1 cellular context compared by ENCODE assay signal in the genomic region with DNA sequence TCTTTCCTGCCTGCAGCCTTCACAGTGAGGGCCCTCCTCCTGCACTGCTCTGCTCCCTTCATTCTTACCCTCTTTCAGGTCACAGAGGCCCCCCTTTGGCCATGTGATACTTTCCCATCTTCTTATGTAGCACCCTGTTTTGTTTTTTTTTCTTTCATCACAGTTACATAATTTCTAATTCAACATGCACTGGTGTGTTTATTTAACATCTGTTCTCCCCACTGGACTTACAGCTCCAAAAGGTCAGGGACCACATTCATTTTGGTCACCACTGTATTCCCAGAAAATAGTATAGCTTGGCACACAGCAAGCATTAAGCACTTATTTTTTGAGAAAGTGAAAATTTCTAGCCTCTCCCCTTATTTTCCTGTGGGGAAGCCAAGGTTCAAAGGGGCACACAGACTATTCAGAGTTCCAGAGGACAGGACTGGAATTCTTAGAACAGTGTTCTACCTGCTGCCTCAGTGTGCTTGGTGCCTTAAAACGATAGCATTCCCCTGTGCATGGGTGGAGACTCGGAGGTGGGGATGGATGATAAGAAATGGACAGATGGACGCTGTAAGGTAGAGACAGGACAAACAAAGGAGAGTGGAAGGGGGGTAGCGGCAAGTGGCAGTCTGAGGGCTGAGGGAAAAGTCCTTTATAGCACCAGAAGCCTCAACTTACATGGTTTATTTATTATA.
TF ChIP-seq lines count a peak whose summit lies in the region.

No MANE protein-coding gene starts in this region.

TF ChIP-seq in HepG2, 621 proteins besides CTCF, POLR2A, EP300 and RAD21 (continued from another document and continues in another):
- TF ChIP-seq, protein P1, sequence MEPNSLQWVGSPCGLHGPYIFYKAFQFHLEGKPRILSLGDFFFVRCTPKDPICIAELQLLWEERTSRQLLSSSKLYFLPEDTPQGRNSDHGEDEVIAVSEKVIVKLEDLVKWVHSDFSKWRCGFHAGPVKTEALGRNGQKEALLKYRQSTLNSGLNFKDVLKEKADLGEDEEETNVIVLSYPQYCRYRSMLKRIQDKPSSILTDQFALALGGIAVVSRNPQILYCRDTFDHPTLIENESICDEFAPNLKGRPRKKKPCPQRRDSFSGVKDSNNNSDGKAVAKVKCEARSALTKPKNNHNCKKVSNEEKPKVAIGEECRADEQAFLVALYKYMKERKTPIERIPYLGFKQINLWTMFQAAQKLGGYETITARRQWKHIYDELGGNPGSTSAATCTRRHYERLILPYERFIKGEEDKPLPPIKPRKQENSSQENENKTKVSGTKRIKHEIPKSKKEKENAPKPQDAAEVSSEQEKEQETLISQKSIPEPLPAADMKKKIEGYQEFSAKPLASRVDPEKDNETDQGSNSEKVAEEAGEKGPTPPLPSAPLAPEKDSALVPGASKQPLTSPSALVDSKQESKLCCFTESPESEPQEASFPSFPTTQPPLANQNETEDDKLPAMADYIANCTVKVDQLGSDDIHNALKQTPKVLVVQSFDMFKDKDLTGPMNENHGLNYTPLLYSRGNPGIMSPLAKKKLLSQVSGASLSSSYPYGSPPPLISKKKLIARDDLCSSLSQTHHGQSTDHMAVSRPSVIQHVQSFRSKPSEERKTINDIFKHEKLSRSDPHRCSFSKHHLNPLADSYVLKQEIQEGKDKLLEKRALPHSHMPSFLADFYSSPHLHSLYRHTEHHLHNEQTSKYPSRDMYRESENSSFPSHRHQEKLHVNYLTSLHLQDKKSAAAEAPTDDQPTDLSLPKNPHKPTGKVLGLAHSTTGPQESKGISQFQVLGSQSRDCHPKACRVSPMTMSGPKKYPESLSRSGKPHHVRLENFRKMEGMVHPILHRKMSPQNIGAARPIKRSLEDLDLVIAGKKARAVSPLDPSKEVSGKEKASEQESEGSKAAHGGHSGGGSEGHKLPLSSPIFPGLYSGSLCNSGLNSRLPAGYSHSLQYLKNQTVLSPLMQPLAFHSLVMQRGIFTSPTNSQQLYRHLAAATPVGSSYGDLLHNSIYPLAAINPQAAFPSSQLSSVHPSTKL (CRISPR knock-in tag; IDR thresholded peaks at IDR 0.05) = peak; percentile 65; the same call in 1 of the 2 replicates
- TF ChIP-seq HNF4A (CRISPR knock-in tag; IDR thresholded peaks at IDR 0.05) (peak; percentile 76), MYC (CRISPR knock-in tag; IDR thresholded peaks at IDR 0.05; ENCODE audit: borderline replicate concordance) (no peak), ZNF264 (CRISPR knock-in tag; IDR thresholded peaks at IDR 0.05) (peak; percentile 60; the same call in 1 of the 2 replicates), RXRA (CRISPR knock-in tag; IDR thresholded peaks at IDR 0.05) (no peak), FOXA3 (CRISPR knock-in tag; IDR thresholded peaks at IDR 0.05) (peak; percentile 73), ZFAT (CRISPR knock-in tag; conservative IDR thresholded peaks at IDR 0.05) (no peak), FOXJ3 (CRISPR knock-in tag; IDR thresholded peaks at IDR 0.05; ENCODE audit: borderline replicate concordance) (peak; percentile 60; the same call in 1 of the 2 replicates), ZFX (CRISPR knock-in tag; IDR thresholded peaks at IDR 0.05; ENCODE audit: low read depth) (no peak), KDM6A (CRISPR knock-in tag; IDR thresholded peaks at IDR 0.05; ENCODE audit: low read depth) (peak; percentile 20; the same call in 1 of the 2 replicates), ELF3 (CRISPR knock-in tag; IDR thresholded peaks at IDR 0.05) (peak; percentile 54; the same call in 1 of the 2 replicates), MBNL3 (CRISPR knock-in tag; conservative IDR thresholded peaks at IDR 0.05) (no peak), ATRX (CRISPR knock-in tag; IDR thresholded peaks at IDR 0.05; ENCODE audit: borderline replicate concordance) (no peak), PHF21A (CRISPR knock-in tag; IDR thresholded peaks at IDR 0.05) (peak; percentile 39; the same call in 1 of the 2 replicates), KDM1A (CRISPR knock-in tag; IDR thresholded peaks at IDR 0.05) (no peak), SOX5 (CRISPR knock-in tag; IDR thresholded peaks at IDR 0.05; ENCODE audit: borderline replicate concordance) (peak; percentile 31; the same call in 1 of the 2 replicates), RFX1 (IDR thresholded peaks at IDR 0.05) (no peak), ZNF879 (CRISPR knock-in tag; IDR thresholded peaks at IDR 0.05) (no peak), ISX (CRISPR knock-in tag; conservative IDR thresholded peaks at IDR 0.05) (no peak), SOX13 (IDR thresholded peaks at IDR 0.05) (no peak), SOX13 (CRISPR knock-in tag; conservative IDR thresholded peaks at IDR 0.05 in 1 of 2, IDR thresholded peaks at IDR 0.05 in 1 of 2) (peak in 1 of 2 experiments; percentile 39; a peak in 1 of 4 replicates), ISL2 (CRISPR knock-in tag; IDR thresholded peaks at IDR 0.05) (0 out of 2 replicates have a peak, but pooled peaks have one; percentile 33), BCL6 (CRISPR knock-in tag; IDR thresholded peaks at IDR 0.05) (0 out of 2 replicates have a peak, but pooled peaks have one; percentile 35), NONO (IDR thresholded peaks at IDR 0.05) (no peak), NONO (CRISPR knock-in tag; conservative IDR thresholded peaks at IDR 0.05) (peak; percentile 77), NCOA2 (CRISPR knock-in tag; IDR thresholded peaks at IDR 0.05) (peak; percentile 30; the same call in 1 of the 2 replicates), ZNF263 (CRISPR knock-in tag; IDR thresholded peaks at IDR 0.05) (no peak)
- TF ChIP-seq, protein P2, sequence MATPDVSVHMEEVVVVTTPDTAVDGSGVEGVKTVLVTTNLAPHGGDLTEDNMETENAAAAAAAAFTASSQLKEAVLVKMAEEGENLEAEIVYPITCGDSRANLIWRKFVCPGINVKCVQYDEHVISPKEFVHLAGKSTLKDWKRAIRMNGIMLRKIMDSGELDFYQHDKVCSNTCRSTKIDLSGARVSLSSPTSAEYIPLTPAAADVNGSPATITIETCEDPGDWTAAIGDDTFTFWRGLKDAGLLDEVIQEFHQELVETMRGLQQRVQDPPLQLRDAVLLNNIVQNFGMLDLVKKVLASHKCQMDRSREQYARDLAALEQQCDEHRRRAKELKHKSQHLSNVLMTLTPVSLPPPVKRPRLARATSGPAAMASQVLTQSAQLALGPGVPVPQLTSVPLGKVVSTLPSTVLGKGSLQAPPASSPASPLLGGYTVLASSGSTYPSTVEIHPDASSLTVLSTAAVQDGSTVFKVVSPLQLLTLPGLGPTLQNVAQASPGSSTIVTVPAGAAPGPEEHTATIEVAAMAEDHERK (CRISPR knock-in tag; IDR thresholded peaks at IDR 0.05; ENCODE audit: low read depth) = no peak
- TF ChIP-seq, protein P3, sequence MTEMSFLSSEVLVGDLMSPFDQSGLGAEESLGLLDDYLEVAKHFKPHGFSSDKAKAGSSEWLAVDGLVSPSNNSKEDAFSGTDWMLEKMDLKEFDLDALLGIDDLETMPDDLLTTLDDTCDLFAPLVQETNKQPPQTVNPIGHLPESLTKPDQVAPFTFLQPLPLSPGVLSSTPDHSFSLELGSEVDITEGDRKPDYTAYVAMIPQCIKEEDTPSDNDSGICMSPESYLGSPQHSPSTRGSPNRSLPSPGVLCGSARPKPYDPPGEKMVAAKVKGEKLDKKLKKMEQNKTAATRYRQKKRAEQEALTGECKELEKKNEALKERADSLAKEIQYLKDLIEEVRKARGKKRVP (CRISPR knock-in tag; IDR thresholded peaks at IDR 0.05) = 0 out of 4 replicates have a peak, but pooled peaks of 1 of the 2 experiments have one; percentile 34
- TF ChIP-seq, protein P4, sequence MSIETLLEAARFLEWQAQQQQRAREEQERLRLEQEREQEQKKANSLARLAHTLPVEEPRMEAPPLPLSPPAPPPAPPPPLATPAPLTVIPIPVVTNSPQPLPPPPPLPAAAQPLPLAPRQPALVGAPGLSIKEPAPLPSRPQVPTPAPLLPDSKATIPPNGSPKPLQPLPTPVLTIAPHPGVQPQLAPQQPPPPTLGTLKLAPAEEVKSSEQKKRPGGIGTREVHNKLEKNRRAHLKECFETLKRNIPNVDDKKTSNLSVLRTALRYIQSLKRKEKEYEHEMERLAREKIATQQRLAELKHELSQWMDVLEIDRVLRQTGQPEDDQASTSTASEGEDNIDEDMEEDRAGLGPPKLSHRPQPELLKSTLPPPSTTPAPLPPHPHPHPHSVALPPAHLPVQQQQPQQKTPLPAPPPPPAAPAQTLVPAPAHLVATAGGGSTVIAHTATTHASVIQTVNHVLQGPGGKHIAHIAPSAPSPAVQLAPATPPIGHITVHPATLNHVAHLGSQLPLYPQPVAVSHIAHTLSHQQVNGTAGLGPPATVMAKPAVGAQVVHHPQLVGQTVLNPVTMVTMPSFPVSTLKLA (IDR thresholded peaks at IDR 0.05) = no peak
- TF ChIP-seq, protein P5, sequence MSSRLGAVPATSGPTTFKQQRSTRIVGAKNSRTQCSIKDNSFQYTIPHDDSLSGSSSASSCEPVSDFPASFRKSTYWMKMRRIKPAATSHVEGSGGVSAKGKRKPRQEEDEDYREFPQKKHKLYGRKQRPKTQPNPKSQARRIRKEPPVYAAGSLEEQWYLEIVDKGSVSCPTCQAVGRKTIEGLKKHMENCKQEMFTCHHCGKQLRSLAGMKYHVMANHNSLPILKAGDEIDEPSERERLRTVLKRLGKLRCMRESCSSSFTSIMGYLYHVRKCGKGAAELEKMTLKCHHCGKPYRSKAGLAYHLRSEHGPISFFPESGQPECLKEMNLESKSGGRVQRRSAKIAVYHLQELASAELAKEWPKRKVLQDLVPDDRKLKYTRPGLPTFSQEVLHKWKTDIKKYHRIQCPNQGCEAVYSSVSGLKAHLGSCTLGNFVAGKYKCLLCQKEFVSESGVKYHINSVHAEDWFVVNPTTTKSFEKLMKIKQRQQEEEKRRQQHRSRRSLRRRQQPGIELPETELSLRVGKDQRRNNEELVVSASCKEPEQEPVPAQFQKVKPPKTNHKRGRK (CRISPR knock-in tag; IDR thresholded peaks at IDR 0.05) = no peak
- TF ChIP-seq, protein P6, sequence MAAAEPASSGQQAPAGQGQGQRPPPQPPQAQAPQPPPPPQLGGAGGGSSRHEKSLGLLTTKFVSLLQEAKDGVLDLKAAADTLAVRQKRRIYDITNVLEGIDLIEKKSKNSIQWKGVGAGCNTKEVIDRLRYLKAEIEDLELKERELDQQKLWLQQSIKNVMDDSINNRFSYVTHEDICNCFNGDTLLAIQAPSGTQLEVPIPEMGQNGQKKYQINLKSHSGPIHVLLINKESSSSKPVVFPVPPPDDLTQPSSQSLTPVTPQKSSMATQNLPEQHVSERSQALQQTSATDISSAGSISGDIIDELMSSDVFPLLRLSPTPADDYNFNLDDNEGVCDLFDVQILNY (CRISPR knock-in tag; conservative IDR thresholded peaks at IDR 0.05) = no peak
- TF ChIP-seq, protein P7, sequence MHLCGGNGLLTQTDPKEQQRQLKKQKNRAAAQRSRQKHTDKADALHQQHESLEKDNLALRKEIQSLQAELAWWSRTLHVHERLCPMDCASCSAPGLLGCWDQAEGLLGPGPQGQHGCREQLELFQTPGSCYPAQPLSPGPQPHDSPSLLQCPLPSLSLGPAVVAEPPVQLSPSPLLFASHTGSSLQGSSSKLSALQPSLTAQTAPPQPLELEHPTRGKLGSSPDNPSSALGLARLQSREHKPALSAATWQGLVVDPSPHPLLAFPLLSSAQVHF (CRISPR knock-in tag; IDR thresholded peaks at IDR 0.05) = 0 out of 2 replicates have a peak, but pooled peaks have one; percentile 33
- TF ChIP-seq, protein P8, sequence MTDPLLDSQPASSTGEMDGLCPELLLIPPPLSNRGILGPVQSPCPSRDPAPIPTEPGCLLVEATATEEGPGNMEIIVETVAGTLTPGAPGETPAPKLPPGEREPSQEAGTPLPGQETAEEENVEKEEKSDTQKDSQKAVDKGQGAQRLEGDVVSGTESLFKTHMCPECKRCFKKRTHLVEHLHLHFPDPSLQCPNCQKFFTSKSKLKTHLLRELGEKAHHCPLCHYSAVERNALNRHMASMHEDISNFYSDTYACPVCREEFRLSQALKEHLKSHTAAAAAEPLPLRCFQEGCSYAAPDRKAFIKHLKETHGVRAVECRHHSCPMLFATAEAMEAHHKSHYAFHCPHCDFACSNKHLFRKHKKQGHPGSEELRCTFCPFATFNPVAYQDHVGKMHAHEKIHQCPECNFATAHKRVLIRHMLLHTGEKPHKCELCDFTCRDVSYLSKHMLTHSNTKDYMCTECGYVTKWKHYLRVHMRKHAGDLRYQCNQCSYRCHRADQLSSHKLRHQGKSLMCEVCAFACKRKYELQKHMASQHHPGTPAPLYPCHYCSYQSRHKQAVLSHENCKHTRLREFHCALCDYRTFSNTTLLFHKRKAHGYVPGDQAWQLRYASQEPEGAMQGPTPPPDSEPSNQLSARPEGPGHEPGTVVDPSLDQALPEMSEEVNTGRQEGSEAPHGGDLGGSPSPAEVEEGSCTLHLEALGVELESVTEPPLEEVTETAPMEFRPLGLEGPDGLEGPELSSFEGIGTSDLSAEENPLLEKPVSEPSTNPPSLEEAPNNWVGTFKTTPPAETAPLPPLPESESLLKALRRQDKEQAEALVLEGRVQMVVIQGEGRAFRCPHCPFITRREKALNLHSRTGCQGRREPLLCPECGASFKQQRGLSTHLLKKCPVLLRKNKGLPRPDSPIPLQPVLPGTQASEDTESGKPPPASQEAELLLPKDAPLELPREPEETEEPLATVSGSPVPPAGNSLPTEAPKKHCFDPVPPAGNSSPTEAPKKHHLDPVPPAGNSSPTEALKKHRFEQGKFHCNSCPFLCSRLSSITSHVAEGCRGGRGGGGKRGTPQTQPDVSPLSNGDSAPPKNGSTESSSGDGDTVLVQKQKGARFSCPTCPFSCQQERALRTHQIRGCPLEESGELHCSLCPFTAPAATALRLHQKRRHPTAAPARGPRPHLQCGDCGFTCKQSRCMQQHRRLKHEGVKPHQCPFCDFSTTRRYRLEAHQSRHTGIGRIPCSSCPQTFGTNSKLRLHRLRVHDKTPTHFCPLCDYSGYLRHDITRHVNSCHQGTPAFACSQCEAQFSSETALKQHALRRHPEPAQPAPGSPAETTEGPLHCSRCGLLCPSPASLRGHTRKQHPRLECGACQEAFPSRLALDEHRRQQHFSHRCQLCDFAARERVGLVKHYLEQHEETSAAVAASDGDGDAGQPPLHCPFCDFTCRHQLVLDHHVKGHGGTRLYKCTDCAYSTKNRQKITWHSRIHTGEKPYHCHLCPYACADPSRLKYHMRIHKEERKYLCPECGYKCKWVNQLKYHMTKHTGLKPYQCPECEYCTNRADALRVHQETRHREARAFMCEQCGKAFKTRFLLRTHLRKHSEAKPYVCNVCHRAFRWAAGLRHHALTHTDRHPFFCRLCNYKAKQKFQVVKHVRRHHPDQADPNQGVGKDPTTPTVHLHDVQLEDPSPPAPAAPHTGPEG (CRISPR knock-in tag; IDR thresholded peaks at IDR 0.05) = no peak
- TF ChIP-seq, protein P9, sequence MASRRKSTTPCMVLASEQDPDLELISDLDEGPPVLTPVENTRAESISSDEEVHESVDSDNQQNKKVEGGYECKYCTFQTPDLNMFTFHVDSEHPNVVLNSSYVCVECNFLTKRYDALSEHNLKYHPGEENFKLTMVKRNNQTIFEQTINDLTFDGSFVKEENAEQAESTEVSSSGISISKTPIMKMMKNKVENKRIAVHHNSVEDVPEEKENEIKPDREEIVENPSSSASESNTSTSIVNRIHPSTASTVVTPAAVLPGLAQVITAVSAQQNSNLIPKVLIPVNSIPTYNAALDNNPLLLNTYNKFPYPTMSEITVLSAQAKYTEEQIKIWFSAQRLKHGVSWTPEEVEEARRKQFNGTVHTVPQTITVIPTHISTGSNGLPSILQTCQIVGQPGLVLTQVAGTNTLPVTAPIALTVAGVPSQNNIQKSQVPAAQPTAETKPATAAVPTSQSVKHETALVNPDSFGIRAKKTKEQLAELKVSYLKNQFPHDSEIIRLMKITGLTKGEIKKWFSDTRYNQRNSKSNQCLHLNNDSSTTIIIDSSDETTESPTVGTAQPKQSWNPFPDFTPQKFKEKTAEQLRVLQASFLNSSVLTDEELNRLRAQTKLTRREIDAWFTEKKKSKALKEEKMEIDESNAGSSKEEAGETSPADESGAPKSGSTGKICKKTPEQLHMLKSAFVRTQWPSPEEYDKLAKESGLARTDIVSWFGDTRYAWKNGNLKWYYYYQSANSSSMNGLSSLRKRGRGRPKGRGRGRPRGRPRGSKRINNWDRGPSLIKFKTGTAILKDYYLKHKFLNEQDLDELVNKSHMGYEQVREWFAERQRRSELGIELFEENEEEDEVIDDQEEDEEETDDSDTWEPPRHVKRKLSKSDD (CRISPR knock-in tag; IDR thresholded peaks at IDR 0.05; ENCODE audit: low read depth) = no peak
